15 cellular contexts compared by ENCODE assay signal in genomic region chr7:116327135-116327534, GRCh38.
DNase-seq lines count a peak whose midpoint lies in the region; ATAC-seq and TF ChIP-seq lines count a peak whose summit lies in the region.
"Had no signal": no experiment of that assay in that cellular context is flagged by ENCODE, and none has a peak within 500 bp of the region (broad histone marks: within the 10 kb centered on the region; RNA-seq: fewer than 3 reads in every experiment).

No MANE protein-coding gene starts in this region.

- H3K23ac ChIP-seq in IMR-90 (ENCODE audit: low read depth, low read length), result no peak overlapping the region

- TF ChIP-seq CTCF in IMR-90 (conservative IDR thresholded peaks at IDR 0.05; ENCODE audit: low read depth, low read length), result no peak
- TF ChIP-seq CTCF in coronary artery (IDR thresholded peaks at IDR 0.05), result no peak
- TF ChIP-seq CTCF in osteocyte (IDR thresholded peaks at IDR 0.05), result no peak

- peak overlapping the region; percentile 26; the same call in 1 of the 2 replicates for H3K56ac ChIP-seq in IMR-90 (ENCODE audit: extremely low read depth, insufficient read depth, low read length)

- DNase-seq in IMR-90, result no peak
- DNase-seq in coronary artery (ENCODE audit: low spot score), result no peak
- no peak for DNase-seq in osteocyte (ENCODE audit: extremely low spot score, unreplicated experiment)
- DNase-seq in NCI-H1417 treated with DMSO at 0.1 percent for 48 hours (lab: John Stamatoyannopoulos, UW), result no peak
- no peak for DNase-seq in NCI-H2171 (lab: John Stamatoyannopoulos, UW)
- no peak for DNase-seq in NCI-H69 (lab: John Stamatoyannopoulos, UW)
- DNase-seq: Caco-2; CD4-positive, CD25-positive, alpha-beta regulatory T cell; DMS153; Karpas-422; MM.1S; NCI-H1105; NCI-H187 treated with DMSO at 0.1 percent for 48 hours had no signal

- peak overlapping the region; percentile 62; the same call in 1 of the 2 replicates for H3K4me2 ChIP-seq in IMR-90 (ENCODE audit: low read depth, low read length)

- H3K79me1 ChIP-seq in IMR-90 (ENCODE audit: low read depth in 1 of 2, low read length in 2 of 2), result peaks cover 8 to 14% of the 10 kb centered on the region in 2 experiments; a peak in 2 of 4 replicates

- no TSS peak for BruUV-seq in IMR-90 (replicated peaks; lab: Mats Ljungman, UMichigan)

- H3K27ac Mint-ChIP-seq in osteocyte (ENCODE audit: unreplicated experiment), result peak overlapping the region; percentile 92
- H3K27ac Mint-ChIP-seq: B cell; CD4-positive, CD25-positive, alpha-beta regulatory T cell had no signal

- CTCF ChIA-PET in IMR-90 (lab: Yijun Ruan, JAX), result interaction anchor here (1.4 kb wide), 1 partner anchor 10 kb away, joined by 4 read pairs; no protein-coding TSS in a partner anchor

- peak overlapping the region; percentile 3 to 81; a peak in 3 of 4 replicates for H4K8ac ChIP-seq in IMR-90 (ENCODE audit: low read depth in 2 of 2, low read length in 2 of 2)

- H2BK5ac ChIP-seq in IMR-90 (ENCODE audit: low read depth, low read length, poor library complexity, severe bottlenecking), result peak overlapping the region; percentile 90

- peak overlapping the region; percentile 55 for H3K27ac ChIP-seq in IMR-90 (ENCODE audit: insufficient read depth, low read length)
- peak overlapping the region; percentile 44 to 83 for H3K27ac ChIP-seq in coronary artery

- peak overlapping the region; percentile 48; the same call in 1 of the 2 replicates for H3K18ac ChIP-seq in IMR-90 (ENCODE audit: low read depth, low read length)

- ATAC-seq in IMR-90 (ENCODE audit: low read depth), result no peak
- no peak for ATAC-seq in HG03432 (IDR thresholded peaks at IDR 0.05; ENCODE audit: unreplicated experiment)

- no peak for TF ChIP-seq RAD21 in IMR-90 (IDR thresholded peaks at IDR 0.05; ENCODE audit: low read length)

- H2AK9ac ChIP-seq in IMR-90 (replicated peaks; ENCODE audit: low read depth, low read length, poor library complexity), result no peak overlapping the region

- H2BK120ac ChIP-seq in IMR-90 (ENCODE audit: low read depth, low read length), result peak overlapping the region; percentile 60

- H2BK20ac ChIP-seq in IMR-90 (ENCODE audit: low read depth, low read length), result peak overlapping the region; percentile 27; the same call in 1 of the 2 replicates

- no peaks in the 10 kb centered on the region for H3K36me3 ChIP-seq in IMR-90 (ENCODE audit: control insufficient read depth, insufficient read depth, low read length)

- peaks cover 3% of the 10 kb centered on the region for H3K9me3 ChIP-seq in IMR-90 (ENCODE audit: control insufficient read depth, insufficient read depth, low read length)
- H3K9me3 ChIP-seq: Caco-2 had no signal

- no peaks in the 10 kb centered on the region for H4K20me1 ChIP-seq in IMR-90 (ENCODE audit: insufficient read depth, low read length)

- H3K4me3 Mint-ChIP-seq in osteocyte (ENCODE audit: unreplicated experiment), result peak overlapping the region; percentile 26
- H3K4me3 Mint-ChIP-seq: B cell; CD4-positive, CD25-positive, alpha-beta regulatory T cell had no signal

- H2AFZ ChIP-seq in IMR-90 (replicated peaks; ENCODE audit: low read length, poor library complexity), result no peak overlapping the region

- no peaks in the 10 kb centered on the region for H3K27me3 ChIP-seq in IMR-90 (ENCODE audit: control insufficient read depth, insufficient read depth, low read length)

- dilution Hi-C loops in IMR-90 (cut with HindIII; ENCODE audit: low sequenced_read_pairs, unreplicated experiment), result no loop called here

- H2BK15ac ChIP-seq in IMR-90 (ENCODE audit: low read depth, low read length), result peak overlapping the region; percentile 57; the same call in 1 of the 3 replicates

- POLR2A ChIA-PET in IMR-90 (lab: Charles Lee; ENCODE audit: unreplicated experiment), result no interaction called here

- no peak overlapping the region; the same call in 1 of the 2 replicates for H4K91ac ChIP-seq in IMR-90 (ENCODE audit: insufficient read depth, low read depth, low read length)

- H2AK5ac ChIP-seq in IMR-90 (ENCODE audit: low read depth, low read length), result no peak overlapping the region

- H4K5ac ChIP-seq in IMR-90 (ENCODE audit: low read depth, low read length), result peak overlapping the region; percentile 45; the same call in 1 of the 2 replicates

- H3K36me3 Mint-ChIP-seq in osteocyte (ENCODE audit: unreplicated experiment), result no peaks in the 10 kb centered on the region
- H3K36me3 Mint-ChIP-seq: CD4-positive, CD25-positive, alpha-beta regulatory T cell had no signal

- H3K4me1 ChIP-seq in IMR-90 (ENCODE audit: control insufficient read depth, insufficient read depth, low read length), result peaks cover 9% of the 10 kb centered on the region; the same call in 1 of the 2 replicates
- H3K4me1 ChIP-seq: Caco-2 had no signal

- intact Hi-C loops in IMR-90 (cut with micrococcal nuclease), result no loop called here

- in situ Hi-C loops in IMR-90 (cut with MboI; ENCODE audit: low sequenced_read_pairs), result no loop called here

- TF ChIP-seq POLR2A in IMR-90 (IDR thresholded peaks at IDR 0.05; ENCODE audit: low read depth, low read length), result no peak

- no peaks in the 10 kb centered on the region for H3K27me3 Mint-ChIP-seq in osteocyte (ENCODE audit: unreplicated experiment)
- H3K27me3 Mint-ChIP-seq: B cell had no signal

- H3K4me1 Mint-ChIP-seq in osteocyte (ENCODE audit: unreplicated experiment), result peaks cover 71% of the 10 kb centered on the region
- H3K4me1 Mint-ChIP-seq: B cell had no signal

- H3K4ac ChIP-seq in IMR-90 (ENCODE audit: low read depth, low read length), result peak overlapping the region; percentile 59

- no peak overlapping the region for H3K9ac ChIP-seq in IMR-90 (ENCODE audit: low read depth, low read length)

- H3K4me3 ChIP-seq in IMR-90 (ENCODE audit: insufficient read depth, low read depth, low read length), result peak overlapping the region; percentile 17; the same call in 1 of the 2 replicates
- no peak overlapping the region for H3K4me3 ChIP-seq in coronary artery

- no CpG with 5 or more reads among the region's 4 CpGs for WGBS in IMR-90 (ENCODE audit: extremely low coverage in 2 of 2, insufficient read length in 1 of 2), 2 experiments

- no peaks in the 10 kb centered on the region for H3K9me3 Mint-ChIP-seq in osteocyte (ENCODE audit: unreplicated experiment)

- H3K9me1 ChIP-seq in IMR-90 (ENCODE audit: insufficient read depth, low read length), result no peaks in the 10 kb centered on the region

- peak overlapping the region; percentile 48; the same call in 1 of the 2 replicates for H3K14ac ChIP-seq in IMR-90 (replicated peaks; ENCODE audit: low read depth, low read length)

TF ChIP-seq in IMR-90, 13 proteins besides CTCF, POLR2A, EP300 and RAD21:
- no peak for TF ChIP-seq RFX5 (IDR thresholded peaks at IDR 0.05; ENCODE audit: low read depth, low read length)
- no peak for TF ChIP-seq RCOR1 (IDR thresholded peaks at IDR 0.05; ENCODE audit: insufficient replicate concordance, low read length)
- no peak for TF ChIP-seq BHLHE40 (IDR thresholded peaks at IDR 0.05; ENCODE audit: low read depth, low read length)
- no peak for TF ChIP-seq CHD1 (IDR thresholded peaks at IDR 0.05; ENCODE audit: low read depth, low read length)
- no peak for TF ChIP-seq FOS (IDR thresholded peaks at IDR 0.05; ENCODE audit: low read depth, low read length)
- no peak for TF ChIP-seq SMC3 (IDR thresholded peaks at IDR 0.05; ENCODE audit: low read depth, low read length)
- no peak for TF ChIP-seq MXI1 (IDR thresholded peaks at IDR 0.05; ENCODE audit: borderline replicate concordance, low read depth, low read length)
- TF ChIP-seq ELK1 (IDR thresholded peaks at IDR 0.05; ENCODE audit: borderline replicate concordance, low read depth, low read length), result no peak
- no peak for TF ChIP-seq CEBPB (IDR thresholded peaks at IDR 0.05; ENCODE audit: low read depth, low read length)
- no peak for TF ChIP-seq NFE2L2 (IDR thresholded peaks at IDR 0.05; ENCODE audit: low read depth, low read length)
- TF ChIP-seq USF2 (IDR thresholded peaks at IDR 0.05; ENCODE audit: low read depth, low read length), result no peak
- no peak for TF ChIP-seq MAZ (IDR thresholded peaks at IDR 0.05; ENCODE audit: borderline replicate concordance, low read depth, low read length)
- TF ChIP-seq MAFK (IDR thresholded peaks at IDR 0.05; ENCODE audit: low read depth, low read length), result no peak
